ENCODE assay signal across 15 cellular contexts in the genomic region with DNA sequence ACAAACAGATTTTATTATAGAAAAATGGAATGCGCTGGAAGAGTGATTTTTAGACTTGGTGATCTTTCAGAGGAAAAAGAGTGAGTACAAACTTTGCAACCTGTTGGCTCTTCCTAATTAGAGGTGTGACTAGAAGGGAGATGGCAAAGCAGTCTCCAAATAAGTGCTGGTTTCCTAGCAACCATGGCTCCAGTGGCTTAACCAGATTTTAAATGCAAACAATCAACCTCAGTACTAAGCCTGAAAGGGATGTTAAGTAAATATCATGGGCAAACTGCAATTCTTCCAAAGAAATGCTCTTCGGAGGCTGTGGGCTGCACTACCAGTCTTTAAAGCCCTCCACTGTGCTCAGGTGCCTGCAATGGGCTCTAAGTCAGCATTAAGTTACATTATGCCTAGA.
A peak's percentile ranks its signal among the peaks of the same experiment; 100 is the strongest.
DNase-seq lines count a peak whose midpoint lies in the region; ATAC-seq lines count a peak whose summit lies in the region.
"Had no signal": no experiment of that assay in that cellular context is flagged by ENCODE, and none has a peak within 500 bp of the region (broad histone marks: within the 10 kb centered on the region; RNA-seq: fewer than 3 reads in every experiment).

No MANE protein-coding gene starts in this region.

- H3K56ac ChIP-seq in mesendoderm (ENCODE audit: low read length): no peak overlapping the region

- H2BK5ac ChIP-seq in mesendoderm (ENCODE audit: low read length): no peak overlapping the region

- ATAC-seq in naive thymus-derived CD4-positive, alpha-beta T cell: no peak
- ATAC-seq in GM21526 (IDR thresholded peaks at IDR 0.05; ENCODE audit: low FRiP score, unreplicated experiment): no peak
- ATAC-seq: activated naive CD8-positive, alpha-beta T cell treated with anti-CD3 and anti-CD28 coated beads, Interleukin-2, amount 50 U/mL, for 24 hours; activated T-cell treated with anti-CD3 and anti-CD28 coated beads, Interleukin-2, amount 50 U/mL, for 72 hours; left colon had no signal

- no CpG with 5 or more reads among the region's 2 CpGs for WGBS in mesendoderm (ENCODE audit: extremely low coverage, insufficient coverage, low lambda C conversion rate)

- no peak overlapping the region for H3K4me3 Mint-ChIP-seq in naive thymus-derived CD4-positive, alpha-beta T cell
- H3K4me3 Mint-ChIP-seq: activated CD4-positive, alpha-beta memory T cell treated with anti-CD3 and anti-CD28 coated beads for 36 hours; activated naive CD8-positive, alpha-beta T cell treated with anti-CD3 and anti-CD28 coated beads, Interleukin-2, amount 50 U/mL, for 24 hours; activated T-cell treated with anti-CD3 and anti-CD28 coated beads, Interleukin-2, amount 50 U/mL, for 72 hours had no signal

- no peaks in the 10 kb centered on the region for H3K79me1 ChIP-seq in mesendoderm (ENCODE audit: low read length)

- no peaks in the 10 kb centered on the region for H3K36me3 Mint-ChIP-seq in naive thymus-derived CD4-positive, alpha-beta T cell
- H3K36me3 Mint-ChIP-seq: activated CD4-positive, alpha-beta memory T cell treated with anti-CD3 and anti-CD28 coated beads for 36 hours had no signal

- H3K27me3 ChIP-seq in NT2/D1 (ENCODE audit: insufficient read depth, insufficient read length): no peaks in the 10 kb centered on the region
- H3K27me3 ChIP-seq in mesendoderm (ENCODE audit: insufficient read depth, low read length, poor library complexity): no peaks in the 10 kb centered on the region
- H3K27me3 ChIP-seq in naive thymus-derived CD4-positive, alpha-beta T cell (ENCODE audit: control insufficient read depth in 2 of 2, insufficient read depth in 2 of 2, low read length in 2 of 2): no peaks in the 10 kb centered on the region

- H3K4me3 ChIP-seq in NT2/D1 (ENCODE audit: insufficient read length, low read depth) (no peak overlapping the region), mesendoderm (ENCODE audit: low read length) (no peak overlapping the region)
- no peak overlapping the region for H3K4me3 ChIP-seq in naive thymus-derived CD4-positive, alpha-beta T cell (ENCODE audit: low read length)

- no peak overlapping the region for H3K4me2 ChIP-seq in mesendoderm (ENCODE audit: low read length)

- H3K4me1 Mint-ChIP-seq in naive thymus-derived CD4-positive, alpha-beta T cell: no peaks in the 10 kb centered on the region
- H3K4me1 Mint-ChIP-seq: activated naive CD8-positive, alpha-beta T cell treated with anti-CD3 and anti-CD28 coated beads, Interleukin-2, amount 50 U/mL, for 24 hours had no signal

- no peak overlapping the region for H2BK15ac ChIP-seq in mesendoderm (replicated peaks; ENCODE audit: low read depth)

- no peaks in the 10 kb centered on the region for H3K79me2 ChIP-seq in mesendoderm (ENCODE audit: control insufficient read depth, insufficient read depth, low read length)
- H3K79me2 ChIP-seq: parathyroid adenoma had no signal

- H3K27me3 Mint-ChIP-seq in naive thymus-derived CD4-positive, alpha-beta T cell: peaks cover 0 to 9% (median 4%) of the 10 kb centered on the region in 5 donors
- H3K27me3 Mint-ChIP-seq: activated CD4-positive, alpha-beta memory T cell treated with anti-CD3 and anti-CD28 coated beads for 36 hours; activated naive CD8-positive, alpha-beta T cell treated with anti-CD3 and anti-CD28 coated beads, Interleukin-2, amount 50 U/mL, for 24 hours had no signal

- H3K9ac ChIP-seq in NT2/D1 (ENCODE audit: insufficient read length, low read depth) (no peak overlapping the region), mesendoderm (ENCODE audit: low read length) (no peak overlapping the region)
- H3K9ac ChIP-seq: parathyroid adenoma had no signal

- no peak overlapping the region for H3K18ac ChIP-seq in mesendoderm (ENCODE audit: low read length)

- H3K23ac ChIP-seq in mesendoderm (ENCODE audit: low read length): no peak overlapping the region

- no peak overlapping the region for H4K5ac ChIP-seq in mesendoderm (ENCODE audit: low read length)

- H2AK5ac ChIP-seq in mesendoderm (ENCODE audit: low read length): no peak overlapping the region

- POLR2A ChIA-PET in naive thymus-derived CD4-positive, alpha-beta T cell (lab: Charles Lee): no interaction called here

- intact Hi-C loops in naive thymus-derived CD4-positive, alpha-beta T cell (cut with micrococcal nuclease): no loop called here

- no peak overlapping the region for H3K27ac ChIP-seq in mesendoderm (ENCODE audit: low read depth, low read length)
- H3K27ac ChIP-seq in naive thymus-derived CD4-positive, alpha-beta T cell (ENCODE audit: low read depth, low read length): no peak overlapping the region
- H3K27ac ChIP-seq: parathyroid adenoma had no signal

- no peak overlapping the region for H2BK120ac ChIP-seq in mesendoderm (ENCODE audit: low read depth, low read length)

- H3K36me3 ChIP-seq in NT2/D1 (ENCODE audit: insufficient read depth, insufficient read length, low read length): no peaks in the 10 kb centered on the region
- H3K36me3 ChIP-seq in mesendoderm (ENCODE audit: control insufficient read depth, insufficient read depth, low read length): no peaks in the 10 kb centered on the region
- no peaks in the 10 kb centered on the region for H3K36me3 ChIP-seq in naive thymus-derived CD4-positive, alpha-beta T cell (ENCODE audit: control insufficient read depth in 2 of 3, insufficient read depth in 3 of 3, low read length in 3 of 3)

- CTCF ChIA-PET in naive thymus-derived CD4-positive, alpha-beta T cell (lab: Charles Lee): no interaction called here

- H3K9me3 ChIP-seq in NT2/D1 (ENCODE audit: insufficient read depth, low read length): no peaks in the 10 kb centered on the region
- no peaks in the 10 kb centered on the region for H3K9me3 ChIP-seq in naive thymus-derived CD4-positive, alpha-beta T cell (ENCODE audit: control insufficient read depth in 2 of 3, low read length in 3 of 3)

- H4K8ac ChIP-seq in mesendoderm (ENCODE audit: low read depth, low read length): no peak overlapping the region

- peak; percentile 40 for DNase-seq in M059J (ENCODE audit: low read depth)
- peak; percentile 35 to 64 for DNase-seq in NCI-H187 (lab: John Stamatoyannopoulos, UW)
- DNase-seq in NT2/D1 (ENCODE audit: low read depth, low spot score): peak; percentile 2
- peak; percentile 51 for DNase-seq in mesendoderm
- DNase-seq in naive thymus-derived CD4-positive, alpha-beta T cell: no peak
- DNase-seq in effector CD8-positive, alpha-beta T cell (lab: John Stamatoyannopoulos, UW): no peak
- DNase-seq: activated CD4-positive, alpha-beta memory T cell treated with anti-CD3 and anti-CD28 coated beads for 36 hours; activated naive CD8-positive, alpha-beta T cell treated with anti-CD3 and anti-CD28 coated beads, Interleukin-2, amount 50 U/mL, for 24 hours; activated T-cell treated with anti-CD3 and anti-CD28 coated beads, Interleukin-2, amount 50 U/mL, for 72 hours; Calu3; left colon; MM.1S; NCI-H526 had no signal

- H3K27ac Mint-ChIP-seq in naive thymus-derived CD4-positive, alpha-beta T cell: no peak overlapping the region
- H3K27ac Mint-ChIP-seq: activated CD4-positive, alpha-beta memory T cell treated with anti-CD3 and anti-CD28 coated beads for 36 hours; activated naive CD8-positive, alpha-beta T cell treated with anti-CD3 and anti-CD28 coated beads, Interleukin-2, amount 50 U/mL, for 24 hours; activated T-cell treated with anti-CD3 and anti-CD28 coated beads, Interleukin-2, amount 50 U/mL, for 72 hours had no signal

- H3K9me3 Mint-ChIP-seq in naive thymus-derived CD4-positive, alpha-beta T cell: peaks cover 0 to 4% (median 0%) of the 10 kb centered on the region in 11 donors
- H3K9me3 Mint-ChIP-seq: activated CD4-positive, alpha-beta memory T cell treated with anti-CD3 and anti-CD28 coated beads for 36 hours; activated naive CD8-positive, alpha-beta T cell treated with anti-CD3 and anti-CD28 coated beads, Interleukin-2, amount 50 U/mL, for 24 hours had no signal

- no peak overlapping the region for H3K4ac ChIP-seq in mesendoderm (ENCODE audit: low read depth, low read length)

- H3K4me1 ChIP-seq in NT2/D1 (ENCODE audit: insufficient read depth, insufficient read length) (no peaks in the 10 kb centered on the region), mesendoderm (ENCODE audit: control insufficient read depth, low read depth, low read length) (no peaks in the 10 kb centered on the region)
- H3K4me1 ChIP-seq in naive thymus-derived CD4-positive, alpha-beta T cell (ENCODE audit: control insufficient read depth in 2 of 2, insufficient read depth in 2 of 2, low read length in 2 of 2): no peaks in the 10 kb centered on the region

Comparison
In these comparisons a context has a peak if more than half of its experiments do, and no peak if none do; other contexts are left out.
1. DNase-seq: peak in M059J (single experiment), NCI-H187 (2 of 2), NT2/D1 (single experiment) and mesendoderm (single experiment); none in naive thymus-derived CD4-positive, alpha-beta T cell (0 of 9) and effector CD8-positive, alpha-beta T cell (single experiment).